Comparison of ENCODE assay signal across 8 cellular contexts in the genomic region with DNA sequence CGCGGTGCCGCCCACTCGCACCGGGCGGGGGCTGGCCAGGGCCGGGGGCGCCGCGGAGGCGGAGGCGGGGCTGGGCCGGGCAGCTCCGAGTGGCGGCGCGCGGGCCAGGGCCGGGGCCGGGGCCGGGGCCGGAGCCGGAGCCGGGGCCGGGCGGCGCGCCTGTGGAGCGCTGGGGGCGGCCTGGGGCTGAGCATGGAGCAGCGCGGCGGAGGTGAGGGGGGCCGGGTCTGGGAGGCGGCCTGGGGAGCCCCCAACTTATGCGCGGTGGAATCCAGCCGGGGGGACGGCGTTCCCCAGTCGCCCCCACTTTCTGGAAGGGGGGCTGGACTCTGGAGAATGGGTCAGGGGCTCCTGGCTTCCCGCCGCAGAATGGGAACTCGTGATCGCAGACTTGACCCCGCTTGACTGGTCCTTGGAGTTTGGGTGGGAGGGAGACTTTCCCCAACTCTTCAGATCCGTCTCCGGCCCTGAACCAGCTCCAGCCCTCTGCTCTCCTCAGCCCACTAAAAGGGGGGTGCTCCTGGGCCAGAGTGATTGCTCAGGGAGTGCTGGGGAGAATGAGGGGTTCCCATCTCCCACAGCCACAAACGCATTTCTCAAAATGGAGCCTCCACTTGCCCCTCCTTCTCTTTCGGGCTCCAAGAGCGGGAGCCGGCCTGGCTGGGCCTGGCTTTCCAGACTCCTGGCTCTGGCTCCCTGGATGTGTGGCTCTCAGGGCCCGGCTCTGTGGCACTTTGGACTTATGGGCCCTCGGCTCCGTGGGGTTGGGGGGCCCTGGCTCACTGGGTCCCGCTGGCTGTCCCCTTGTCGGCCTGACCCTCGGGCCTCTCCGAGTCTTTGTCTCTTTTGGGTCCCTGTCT. TPM values are rescaled to one million over a fixed set of nuclear protein-coding genes. Genes with fewer than 3 reads are reported as not detected.
A peak's percentile ranks its signal among the peaks of the same experiment; 100 is the strongest.
DNase-seq lines count a peak whose midpoint lies in the region; ATAC-seq and TF ChIP-seq lines count a peak whose summit lies in the region.

A gene with protein sequence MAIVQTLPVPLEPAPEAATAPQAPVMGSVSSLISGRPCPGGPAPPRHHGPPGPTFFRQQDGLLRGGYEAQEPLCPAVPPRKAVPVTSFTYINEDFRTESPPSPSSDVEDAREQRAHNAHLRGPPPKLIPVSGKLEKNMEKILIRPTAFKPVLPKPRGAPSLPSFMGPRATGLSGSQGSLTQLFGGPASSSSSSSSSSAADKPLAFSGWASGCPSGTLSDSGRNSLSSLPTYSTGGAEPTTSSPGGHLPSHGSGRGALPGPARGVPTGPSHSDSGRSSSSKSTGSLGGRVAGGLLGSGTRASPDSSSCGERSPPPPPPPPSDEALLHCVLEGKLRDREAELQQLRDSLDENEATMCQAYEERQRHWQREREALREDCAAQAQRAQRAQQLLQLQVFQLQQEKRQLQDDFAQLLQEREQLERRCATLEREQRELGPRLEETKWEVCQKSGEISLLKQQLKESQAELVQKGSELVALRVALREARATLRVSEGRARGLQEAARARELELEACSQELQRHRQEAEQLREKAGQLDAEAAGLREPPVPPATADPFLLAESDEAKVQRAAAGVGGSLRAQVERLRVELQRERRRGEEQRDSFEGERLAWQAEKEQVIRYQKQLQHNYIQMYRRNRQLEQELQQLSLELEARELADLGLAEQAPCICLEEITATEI (plus strand): TSS at position 67 of the 860 bp plus-strand sequence. CDS start 2,731 bp downstream, outside the sequence.

- H3K9me3 ChIP-seq in CD4-positive, alpha-beta T cell (ENCODE audit: control insufficient read depth, low read length) = no peaks in the 10 kb centered on the region
- no peaks in the 10 kb centered on the region for H3K9me3 ChIP-seq in HUES48 (ENCODE audit: control insufficient read depth, insufficient read depth, low read length)
- no peaks in the 10 kb centered on the region for H3K9me3 ChIP-seq in ascending aorta
- H3K9me3 ChIP-seq in hepatocyte (ENCODE audit: low read depth) = no peaks in the 10 kb centered on the region

- peak within 1 kb of the TSS; percentile 99 for H3K4me2 ChIP-seq in hepatocyte

- DNase-seq in CD4-positive, alpha-beta T cell = no peak
- DNase-seq in ascending aorta (ENCODE audit: low spot score in 2 of 2) (no peak), hepatocyte (ENCODE audit: low spot score) (peak; percentile 64), retinal pigment epithelial cell (ENCODE audit: low read depth) (no peak), SIG-M5 treated with dmso at 0.1 percent for 504 hours (lab: John Stamatoyannopoulos, UW; ENCODE audit: unreplicated experiment) (no peak)
- no peak for DNase-seq in activated effector memory CD4-positive, alpha-beta T cell treated with Interleukin-2 at 50 U/mL for 16 hours

- no peak for ATAC-seq in CD4-positive, alpha-beta T cell (ENCODE audit: poor library complexity)
- ATAC-seq in GM18498 (IDR thresholded peaks at IDR 0.05; ENCODE audit: unreplicated experiment) = no peak

- peak within 1 kb of the TSS; percentile 88 for H3K4me3 ChIP-seq in HUES48 (ENCODE audit: low read depth, low read length)
- H3K4me3 ChIP-seq in ascending aorta = peak within 1 kb of the TSS; percentile 79 to 92
- peak within 1 kb of the TSS; percentile 92 for H3K4me3 ChIP-seq in hepatocyte
- H3K4me3 ChIP-seq in retinal pigment epithelial cell (ENCODE audit: low read length) = peak within 1 kb of the TSS; percentile 87

- POLR2A ChIA-PET in CD4-positive, alpha-beta T cell (lab: Charles Lee) = interaction anchor here (0.6 to 5.1 kb wide), 6 partner anchors 13 to 88 kb away, joined by 3 to 44 read pairs (median 6); partner anchors contain the start of genes MRPL43, PDZD7, SFXN3 and SLF2

- peaks cover 10% of the 10 kb centered on the region for H4K20me1 ChIP-seq in hepatocyte (ENCODE audit: insufficient read depth, poor library complexity, severe bottlenecking)

- peak within 1 kb of the TSS; percentile 76 for H3K27ac Mint-ChIP-seq in CD4-positive, alpha-beta T cell

- H2AFZ ChIP-seq in hepatocyte = peak within 1 kb of the TSS; percentile 84

- peak within 1 kb of the TSS; percentile 90 for H3K4me3 Mint-ChIP-seq in CD4-positive, alpha-beta T cell

- no peaks in the 10 kb centered on the region for H3K27me3 Mint-ChIP-seq in CD4-positive, alpha-beta T cell

- H3K9ac ChIP-seq in HUES48 (ENCODE audit: low read depth, low read length) = peak within 1 kb of the TSS; percentile 86

- CTCF ChIA-PET in CD4-positive, alpha-beta T cell (lab: Charles Lee) = interaction anchor here (1.0 to 3.6 kb wide), 4 partner anchors 10 to 32 kb away, joined by 3 to 20 read pairs (median 8); partner anchors contain the start of genes MRPL43, PDZD7, SFXN3 and TWNK

- H3K36me3 Mint-ChIP-seq in CD4-positive, alpha-beta T cell (ENCODE audit: low read depth) = peaks cover 5% of the 10 kb centered on the region

- H3K4me1 Mint-ChIP-seq in CD4-positive, alpha-beta T cell (ENCODE audit: low read depth) = peaks cover 25% of the 10 kb centered on the region

- peaks cover 18% of the 10 kb centered on the region for H3K4me1 ChIP-seq in HUES48 (ENCODE audit: control insufficient read depth, insufficient read depth, low read length)
- peaks cover 23 to 34% of the 10 kb centered on the region in 2 donors for H3K4me1 ChIP-seq in ascending aorta
- H3K4me1 ChIP-seq in hepatocyte (ENCODE audit: insufficient read depth) = peaks cover 35% of the 10 kb centered on the region

- no peaks in the 10 kb centered on the region for H3K9me2 ChIP-seq in hepatocyte (replicated peaks; ENCODE audit: insufficient read depth)

- 4% methylated on average over 20 of the region's 59 CpGs for WGBS in hepatocyte (ENCODE audit: low lambda C conversion rate, missing lambda C conversion rate)

- TF ChIP-seq CTCF in CD4-positive, alpha-beta T cell (IDR thresholded peaks at IDR 0.05) = no peak
- TF ChIP-seq CTCF in ascending aorta (IDR thresholded peaks at IDR 0.05) (no peak), hepatocyte (IDR thresholded peaks at IDR 0.05; ENCODE audit: poor library complexity) (no peak), retinal pigment epithelial cell (conservative IDR thresholded peaks at IDR 0.05; ENCODE audit: low read depth, low read length) (no peak)

- peaks cover 52% of the 10 kb centered on the region for H3K79me2 ChIP-seq in hepatocyte

- H3K27me3 ChIP-seq in CD4-positive, alpha-beta T cell (ENCODE audit: control insufficient read depth, insufficient read depth, low read length) = no peaks in the 10 kb centered on the region
- H3K27me3 ChIP-seq in HUES48 (ENCODE audit: control insufficient read depth, insufficient read depth, low read length) (no peaks in the 10 kb centered on the region), ascending aorta (no peaks in the 10 kb centered on the region), hepatocyte (no peaks in the 10 kb centered on the region)

- H3K36me3 ChIP-seq in HUES48 (ENCODE audit: control insufficient read depth, insufficient read depth, low read length) = peaks cover 27% of the 10 kb centered on the region
- H3K36me3 ChIP-seq in ascending aorta = peaks cover 25 to 26% of the 10 kb centered on the region in 2 donors
- H3K36me3 ChIP-seq in hepatocyte (replicated peaks; ENCODE audit: insufficient read depth, low read depth) = no peaks in the 10 kb centered on the region

- no peaks in the 10 kb centered on the region for H3K9me3 Mint-ChIP-seq in CD4-positive, alpha-beta T cell

- peak within 1 kb of the TSS; percentile 82 for H3K27ac ChIP-seq in CD4-positive, alpha-beta T cell (ENCODE audit: low read depth, low read length)
- H3K27ac ChIP-seq in HUES48 (ENCODE audit: low read depth, low read length) (peak within 1 kb of the TSS; percentile 87), ascending aorta (peak within 1 kb of the TSS; percentile 99 to 100), hepatocyte (peak within 1 kb of the TSS; percentile 99)

- intact Hi-C loops in CD4-positive, alpha-beta T cell (cut with DNase I, micrococcal nuclease) = loop anchor here (1.0 kb wide), 1 partner anchor 14 kb away; no protein-coding TSS in a partner anchor
- intact Hi-C loops in ascending aorta (cut with DNase I) = loop anchor here (2.0 to 10.0 kb wide), 6 partner anchors 43 to 1645 kb away; partner anchors contain the start of genes HIF1AN, KAZALD1, OGA and SLF2

RNA-seq across cellular contexts. Expression of the gene that starts here (rescaled TPM):
- total RNA-seq in CD4-positive, alpha-beta T cell = 1 to 10 TPM; 9.0 to 9.6 TPM
- total RNA-seq in ascending aorta (169 TPM), hepatocyte (62.9 and 73.6 TPM in 2 replicates)
- 88.5 and 90.7 TPM in 2 replicates for polyA plus RNA-seq in hepatocyte
